ENCODE assay signal across 14 cellular contexts in genomic region chr17:65009848-65010247, GRCh38.
"Had no signal": no experiment of that assay in that cellular context is flagged by ENCODE, and none has a peak within 500 bp of the region (broad histone marks: within the 10 kb centered on the region; RNA-seq: fewer than 3 reads in every experiment).

No MANE protein-coding gene starts in this region.

- H3K9me3 Mint-ChIP-seq: neural crest cell; stimulated activated naive CD8-positive, alpha-beta T cell treated with anti-CD3 and anti-CD28 coated beads, Interleukin-15, Interleukin-2, amounts not matched to agents 100 ng/mL and 50 ng/mL, for 24 hours had no signal

- H3K27ac Mint-ChIP-seq: stimulated activated naive CD8-positive, alpha-beta T cell treated with anti-CD3 and anti-CD28 coated beads, Interleukin-15, Interleukin-2, amounts not matched to agents 100 ng/mL and 50 ng/mL, for 24 hours had no signal

- H3K36me3 ChIP-seq: breast epithelium, ovary had no signal

- H3K4me3 ChIP-seq: breast epithelium, heart left ventricle, ovary, testis, upper lobe of right lung had no signal

- DNase-seq: activated gamma-delta T cell treated with Interleukin-2 at 50 U/mL for 16 hours; activated T-cell treated with anti-CD3 and anti-CD28 coated beads, Interleukin-2, amount 50 U/mL, for 48 hours; aorta; heart left ventricle; mammary epithelial cell; ovary; stimulated activated CD4-positive, alpha-beta T cell treated with anti-CD3 and anti-CD28 coated beads, Interleukin-4, amount 100 ng/mL, for 1 hour; stimulated activated CD8-positive, alpha-beta memory T cell treated with anti-CD3 and anti-CD28 coated beads, Interleukin-4, amount 100 ng/mL, for 48 hours; testis; upper lobe of right lung had no signal

- ATAC-seq: activated CD4-positive, CD25-positive, alpha-beta regulatory T cell treated with anti-CD3 and anti-CD28 coated beads, Interleukin-2, amount 50 U/mL, for 24 hours; heart left ventricle; upper lobe of right lung had no signal

- H3K4me3 Mint-ChIP-seq: neural crest cell; stimulated activated naive CD8-positive, alpha-beta T cell treated with anti-CD3 and anti-CD28 coated beads, Interleukin-15, Interleukin-2, amounts not matched to agents 100 ng/mL and 50 ng/mL, for 24 hours had no signal

- H3K27ac ChIP-seq: breast epithelium, ovary, upper lobe of right lung had no signal

- H3K9me3 ChIP-seq: breast epithelium, heart left ventricle, ovary, testis, upper lobe of right lung had no signal

- H3K27me3 Mint-ChIP-seq: stimulated activated naive CD8-positive, alpha-beta T cell treated with anti-CD3 and anti-CD28 coated beads, Interleukin-15, Interleukin-2, amounts not matched to agents 100 ng/mL and 50 ng/mL, for 24 hours had no signal

- H3K27me3 ChIP-seq: breast epithelium, heart left ventricle, ovary, testis, upper lobe of right lung had no signal
